In genomic region chrX:46710425-46710824, GRCh38 we compare ENCODE assay signal across 9 cellular contexts. TPM values are rescaled to one million over a fixed set of nuclear protein-coding genes. Genes with fewer than 3 reads are reported as not detected.
DNase-seq lines count a peak whose midpoint lies in the region; ATAC-seq and TF ChIP-seq lines count a peak whose summit lies in the region.
"Had no signal": no experiment of that assay in that cellular context is flagged by ENCODE, and none has a peak within 500 bp of the region (broad histone marks: within the 10 kb centered on the region; RNA-seq: fewer than 3 reads in every experiment).

No MANE protein-coding gene starts in this region.

- no peak for TF ChIP-seq POLR2A in GM18505 (IDR thresholded peaks at IDR 0.05; ENCODE audit: borderline replicate concordance, extremely low read depth, insufficient read depth, insufficient read length)

- peak overlapping the region; percentile 97 for H3K27ac ChIP-seq in foreskin keratinocyte
- no peak overlapping the region for H3K27ac ChIP-seq in colonic mucosa

- no peak for TF ChIP-seq CTCF in foreskin keratinocyte (conservative IDR thresholded peaks at IDR 0.05)
- no peak for TF ChIP-seq CTCF in colonic mucosa (IDR thresholded peaks at IDR 0.05)

- peak; percentile 6 for ATAC-seq in GM18505 (IDR thresholded peaks at IDR 0.05; ENCODE audit: unreplicated experiment)
- ATAC-seq in foreskin keratinocyte: peak; percentile 91
- ATAC-seq in GM21381 (IDR thresholded peaks at IDR 0.05; ENCODE audit: unreplicated experiment): no peak

- intact Hi-C loops in colonic mucosa (cut with DNase I): no loop called here

- H3K9me3 ChIP-seq in colonic mucosa: no peaks in the 10 kb centered on the region

- DNase-seq in AG20443 (ENCODE audit: low spot score) (peak; percentile 18), SW480 (ENCODE audit: low spot score) (peak; percentile 51), foreskin keratinocyte (peak; percentile 93 to 95), colonic mucosa (no peak), NCI-H2171 treated with DMSO at 0.1 percent for 48 hours (lab: John Stamatoyannopoulos, UW) (no peak), NCI-H1417 treated with DMSO at 0.1 percent for 48 hours (lab: John Stamatoyannopoulos, UW) (no peak)
- DNase-seq: occipital lobe had no signal

- no peaks in the 10 kb centered on the region for H3K27me3 ChIP-seq in foreskin keratinocyte
- H3K27me3 ChIP-seq in colonic mucosa: no peaks in the 10 kb centered on the region

- no peak overlapping the region for H3K4me3 ChIP-seq in colonic mucosa

- no peaks in the 10 kb centered on the region for H3K36me3 ChIP-seq in colonic mucosa

- peaks cover 16% of the 10 kb centered on the region for H3K4me1 ChIP-seq in foreskin keratinocyte
- no peaks in the 10 kb centered on the region for H3K4me1 ChIP-seq in colonic mucosa

- no peak overlapping the region for H3K9ac ChIP-seq in colonic mucosa (ENCODE audit: low read depth in 2 of 2, low read length in 2 of 2)

RNA-seq across cellular contexts. Expression of gene SLC9A7, which starts 48.5 kb away (rescaled TPM):
- total RNA-seq in foreskin keratinocyte: 12.5 and 15.8 TPM in 2 replicates
- polyA plus RNA-seq in foreskin keratinocyte: 2.8 and 3.0 TPM in 2 replicates
- 1 to 10 TPM; 1.4 to 2.2 TPM for total RNA-seq in colonic mucosa

Comparison
In these comparisons a context has a peak if more than half of its experiments do, and no peak if none do; other contexts are left out.
1. DNase-seq: peak in AG20443 (single experiment), SW480 (single experiment) and foreskin keratinocyte (2 of 2); none in colonic mucosa (single experiment), NCI-H2171 treated with DMSO at 0.1 percent for 48 hours (single experiment) and NCI-H1417 treated with DMSO at 0.1 percent for 48 hours (single experiment).